ENCODE assay signal across 9 cellular contexts in the genomic region with DNA sequence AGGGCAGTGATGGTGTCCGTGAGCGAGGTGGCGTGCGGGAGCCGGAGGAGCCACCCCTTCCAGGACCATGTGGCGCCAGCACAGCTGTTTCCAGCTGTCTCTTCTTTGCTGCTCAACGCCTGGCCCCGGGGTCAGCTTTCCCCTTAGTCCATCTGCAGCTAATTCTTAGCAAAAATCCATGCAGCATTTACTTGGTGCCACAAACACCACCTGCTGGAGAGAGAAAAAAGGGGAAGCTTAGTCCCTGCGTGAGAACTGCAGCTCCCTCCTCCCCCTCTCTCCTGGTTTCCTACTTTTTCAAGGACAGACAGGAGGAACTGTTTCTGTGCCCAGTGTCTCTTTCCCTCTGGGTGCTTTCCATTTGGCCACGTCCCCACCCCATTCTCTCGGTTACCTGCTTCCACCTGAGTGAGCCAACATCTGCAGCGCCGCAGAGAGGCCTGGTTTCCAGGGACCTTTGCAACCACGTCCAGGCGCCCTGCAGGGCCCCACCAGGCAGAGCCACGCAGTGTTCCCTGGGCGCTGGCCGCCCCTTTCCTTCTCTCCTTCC.
DNase-seq lines count a peak whose midpoint lies in the region; TF ChIP-seq lines count a peak whose summit lies in the region.
"Had no signal": no experiment of that assay in that cellular context is flagged by ENCODE, and none has a peak within 500 bp of the region (broad histone marks: within the 10 kb centered on the region; RNA-seq: fewer than 3 reads in every experiment).

No MANE protein-coding gene starts in this region.

- DNase-seq in SHP77 (lab: John Stamatoyannopoulos, UW), result peak; percentile 19 to 56
- DNase-seq in SHP77 treated with DMSO at 0.1 percent for 48 hours (lab: John Stamatoyannopoulos, UW), result no peak
- peak; percentile 23 for DNase-seq in NT2/D1 (ENCODE audit: low read depth, low spot score)
- peak; percentile 12 for DNase-seq in fibroblast of mammary gland (ENCODE audit: low read depth)
- DNase-seq in superior temporal gyrus (ENCODE audit: extremely low spot score), result peak; percentile 29
- no peak for DNase-seq in activated naive CD4-positive, alpha-beta T cell (lab: John Stamatoyannopoulos, UW)
- DNase-seq in putamen (ENCODE audit: low spot score), result no peak
- DNase-seq in stimulated activated CD4-positive, alpha-beta T cell treated with anti-CD3 and anti-CD28 coated beads, Interleukin-15, amount 100 ng/mL, for 24 hours, result no peak
- DNase-seq: activated CD4-positive, alpha-beta T cell treated with anti-CD3 and anti-CD28 coated beads, Interleukin-2, amount 50 U/mL, for 48 hours had no signal

- peak; percentile 22 for TF ChIP-seq CTCF in fibroblast of mammary gland (conservative IDR thresholded peaks at IDR 0.05; ENCODE audit: control insufficient read depth, insufficient read depth, low read depth, low read length)

- H3K27me3 ChIP-seq in NT2/D1 (ENCODE audit: insufficient read depth, insufficient read length), result no peaks in the 10 kb centered on the region

- no peak overlapping the region for H3K4me3 ChIP-seq in NT2/D1 (ENCODE audit: insufficient read length, low read depth)
- H3K4me3 ChIP-seq in fibroblast of mammary gland (ENCODE audit: control insufficient read depth, low read depth, low read length), result no peak overlapping the region

- peaks cover 10% of the 10 kb centered on the region for H3K4me1 ChIP-seq in NT2/D1 (ENCODE audit: insufficient read depth, insufficient read length)

- no peaks in the 10 kb centered on the region for H3K36me3 ChIP-seq in NT2/D1 (ENCODE audit: insufficient read depth, insufficient read length, low read length)

- H3K9me3 ChIP-seq in NT2/D1 (ENCODE audit: insufficient read depth, low read length), result no peaks in the 10 kb centered on the region

- no peak overlapping the region for H3K9ac ChIP-seq in NT2/D1 (ENCODE audit: insufficient read length, low read depth)

Comparison
In these comparisons a context has a peak if more than half of its experiments do, and no peak if none do; other contexts are left out.
1. DNase-seq: peak in SHP77 (2 of 2), NT2/D1 (single experiment), fibroblast of mammary gland (single experiment) and superior temporal gyrus (single experiment); none in SHP77 treated with DMSO at 0.1 percent for 48 hours (single experiment), activated naive CD4-positive, alpha-beta T cell (0 of 4), putamen (single experiment) and stimulated activated CD4-positive, alpha-beta T cell treated with anti-CD3 and anti-CD28 coated beads, Interleukin-15, amount 100 ng/mL, for 24 hours (single experiment).